ENCODE assay signal across 16 cellular contexts in genomic region chr20:31673435-31673834, GRCh38. TPM values are rescaled to one million over a fixed set of nuclear protein-coding genes. Genes with fewer than 3 reads are reported as not detected.
DNase-seq lines count a peak whose midpoint lies in the region; ATAC-seq and TF ChIP-seq lines count a peak whose summit lies in the region.
"Had no signal": no experiment of that assay in that cellular context is flagged by ENCODE, and none has a peak within 500 bp of the region (broad histone marks: within the 10 kb centered on the region; RNA-seq: fewer than 3 reads in every experiment).

No MANE protein-coding gene starts in this region.

- no peaks in the 10 kb centered on the region for H3K9me2 ChIP-seq in SK-N-SH

- TF ChIP-seq CTCF in left ventricle myocardium inferior (IDR thresholded peaks at IDR 0.05; ENCODE audit: borderline replicate concordance), result no peak
- no peak for TF ChIP-seq CTCF in upper lobe of right lung (IDR thresholded peaks at IDR 0.05)
- no peak for TF ChIP-seq CTCF in SK-N-SH (IDR thresholded peaks at IDR 0.05)

- H4K20me1 ChIP-seq in SK-N-SH (ENCODE audit: insufficient read depth), result no peaks in the 10 kb centered on the region; the same call in 1 of the 2 replicates

- no peaks in the 10 kb centered on the region for H3K27me3 Mint-ChIP-seq in activated T-helper 2 cell treated with anti-CD3 and anti-CD28 coated beads, Interferon-gamma antibody, Interleukin-2, Interleukin-4, amounts not matched to agents 10 μg/mL and 5 μg/mL and 100 μg/mL, durations not matched to agents 14 hours and 24 hours and 36 hours (ENCODE audit: low read depth)

- H2AFZ ChIP-seq in SK-N-SH (ENCODE audit: low read depth), result no peak overlapping the region

- H3K27ac Mint-ChIP-seq in activated T-helper 2 cell treated with anti-CD3 and anti-CD28 coated beads, Interferon-gamma antibody, Interleukin-2, Interleukin-4, amounts not matched to agents 10 μg/mL and 5 μg/mL and 100 μg/mL, durations not matched to agents 14 hours and 24 hours and 36 hours, result peak overlapping the region; percentile 93

- ATAC-seq in left cardiac atrium, result no peak
- no peak for ATAC-seq in upper lobe of right lung
- ATAC-seq: left ventricle myocardium superior, PC-3 had no signal

- TF ChIP-seq EP300 in SK-N-SH (IDR thresholded peaks at IDR 0.05; ENCODE audit: borderline replicate concordance in 1 of 2, low read depth in 1 of 2, low read length in 1 of 2), result no peak

- H3K4me3 Mint-ChIP-seq in activated T-helper 2 cell treated with anti-CD3 and anti-CD28 coated beads, Interferon-gamma antibody, Interleukin-2, Interleukin-4, amounts not matched to agents 10 μg/mL and 5 μg/mL and 100 μg/mL, durations not matched to agents 14 hours and 24 hours and 36 hours (ENCODE audit: low read depth), result no peak overlapping the region

- no peaks in the 10 kb centered on the region for H3K9me3 ChIP-seq in left ventricle myocardium inferior (replicated peaks)
- H3K9me3 ChIP-seq in muscle layer of duodenum (ENCODE audit: control insufficient read depth in 1 of 2, low read length in 2 of 2), result no peaks in the 10 kb centered on the region
- H3K9me3 ChIP-seq in upper lobe of right lung, result no peaks in the 10 kb centered on the region
- no peaks in the 10 kb centered on the region for H3K9me3 ChIP-seq in SK-N-SH
- H3K9me3 ChIP-seq: HAP-1 had no signal

- H3K27ac ChIP-seq in left ventricle myocardium inferior (replicated peaks) (peak overlapping the region; percentile 95), muscle layer of duodenum (ENCODE audit: low read length) (peak overlapping the region; percentile 62), upper lobe of right lung (peak overlapping the region; percentile 85), SK-N-SH (ENCODE audit: low read depth in 2 of 2, low read length in 1 of 2) (no peak overlapping the region)

- no peaks in the 10 kb centered on the region for H3K27me3 ChIP-seq in left ventricle myocardium inferior (ENCODE audit: low read depth)
- no peaks in the 10 kb centered on the region for H3K27me3 ChIP-seq in muscle layer of duodenum (ENCODE audit: low read depth, low read length)
- no peaks in the 10 kb centered on the region for H3K27me3 ChIP-seq in upper lobe of right lung
- no peaks in the 10 kb centered on the region for H3K27me3 ChIP-seq in SK-N-SH (ENCODE audit: insufficient read depth)

- no peak for TF ChIP-seq RAD21 in SK-N-SH (IDR thresholded peaks at IDR 0.05; ENCODE audit: low read length)

- no peaks in the 10 kb centered on the region for H3K9me3 Mint-ChIP-seq in activated T-helper 2 cell treated with anti-CD3 and anti-CD28 coated beads, Interferon-gamma antibody, Interleukin-2, Interleukin-4, amounts not matched to agents 10 μg/mL and 5 μg/mL and 100 μg/mL, durations not matched to agents 14 hours and 24 hours and 36 hours

- POLR2A ChIA-PET in SK-N-SH (lab: Yijun Ruan, JAX), result interaction anchor here (1.2 kb wide), 1 partner anchor 15 kb away, joined by 7 read pairs; no protein-coding TSS in a partner anchor

- no peak overlapping the region for H3K9ac ChIP-seq in SK-N-SH

- H3F3A ChIP-seq in SK-N-SH (replicated peaks; ENCODE audit: insufficient read depth), result peaks cover 7% of the 10 kb centered on the region

- CTCF ChIA-PET in SK-N-SH (lab: Yijun Ruan, JAX), result interaction anchor here (0.8 to 4.5 kb wide), 3 partner anchors 11 to 143 kb away, joined by 3 to 19 read pairs (median 7); no protein-coding TSS in a partner anchor

- H3K4me1 ChIP-seq in left ventricle myocardium inferior (peaks cover 100% of the 10 kb centered on the region), muscle layer of duodenum (ENCODE audit: control insufficient read depth in 1 of 2, insufficient read depth in 2 of 2, low read length in 2 of 2) (peaks cover 32 to 42% of the 10 kb centered on the region in 2 donors), upper lobe of right lung (peaks cover 100% of the 10 kb centered on the region), SK-N-SH (ENCODE audit: control insufficient read depth in 1 of 2, insufficient read depth in 2 of 2, low read depth in 1 of 2, low read length in 1 of 2) (peaks cover 40 to 46% of the 10 kb centered on the region in 2 experiments; a peak in 3 of 4 replicates)

- H3K4me1 Mint-ChIP-seq in activated T-helper 2 cell treated with anti-CD3 and anti-CD28 coated beads, Interferon-gamma antibody, Interleukin-2, Interleukin-4, amounts not matched to agents 10 μg/mL and 5 μg/mL and 100 μg/mL, durations not matched to agents 14 hours and 24 hours and 36 hours (ENCODE audit: low read depth), result peaks cover 72% of the 10 kb centered on the region

- H3K36me3 ChIP-seq in left ventricle myocardium inferior (peaks cover 7% of the 10 kb centered on the region), muscle layer of duodenum (ENCODE audit: control insufficient read depth in 1 of 2, insufficient read depth in 2 of 2, low read length in 2 of 2) (no peaks in the 10 kb centered on the region), upper lobe of right lung (no peaks in the 10 kb centered on the region), SK-N-SH (replicated peaks in 1 of 2; ENCODE audit: control insufficient read depth in 1 of 2, insufficient read depth in 2 of 2, low read length in 1 of 2) (peaks cover 7 to 49% of the 10 kb centered on the region in 2 experiments)

- H3K4me2 ChIP-seq in SK-N-SH, result no peak overlapping the region

- H3K36me3 Mint-ChIP-seq in activated T-helper 2 cell treated with anti-CD3 and anti-CD28 coated beads, Interferon-gamma antibody, Interleukin-2, Interleukin-4, amounts not matched to agents 10 μg/mL and 5 μg/mL and 100 μg/mL, durations not matched to agents 14 hours and 24 hours and 36 hours (ENCODE audit: low read depth), result peaks cover 89% of the 10 kb centered on the region

- intact Hi-C loops in left ventricle myocardium inferior (cut with micrococcal nuclease), result loop anchor here (5.0 kb wide), 1 partner anchor 49 kb away; the partner anchor contains the start of gene BCL2L1
- intact Hi-C loops in left cardiac atrium (cut with DNase I), result loop anchor here in 1 of 2 donors (5.0 kb wide), 1 partner anchor 39 kb away; no protein-coding TSS in a partner anchor
- intact Hi-C loops in activated T-helper 2 cell treated with anti-CD3 and anti-CD28 coated beads, Interferon-gamma antibody, Interleukin-2, Interleukin-4, amounts not matched to agents 10 μg/mL and 5 μg/mL and 100 μg/mL, durations not matched to agents 14 hours and 24 hours and 36 hours (cut with micrococcal nuclease), result no loop called here
- intact Hi-C loops in upper lobe of right lung (cut with DNase I), result no loop called here

- H3K4me3 ChIP-seq in left ventricle myocardium inferior, result no peak overlapping the region
- H3K4me3 ChIP-seq in muscle layer of duodenum (ENCODE audit: low read depth in 1 of 2, low read length in 2 of 2), result no peak overlapping the region
- no peak overlapping the region for H3K4me3 ChIP-seq in upper lobe of right lung
- H3K4me3 ChIP-seq in SK-N-SH (ENCODE audit: low read depth in 2 of 2, low read length in 1 of 2), result no peak overlapping the region
- H3K4me3 ChIP-seq: HAP-1 had no signal

- H3K79me2 ChIP-seq in SK-N-SH (ENCODE audit: insufficient read depth), result peaks cover 98% of the 10 kb centered on the region

- DNase-seq in left ventricle myocardium inferior (no peak), left cardiac atrium (no peak), upper lobe of right lung (no peak), SK-N-SH (no peak), ecto neural progenitor cell (ENCODE audit: low spot score) (no peak), globus pallidus (ENCODE audit: low spot score) (no peak)
- DNase-seq in activated T-helper 2 cell treated with anti-CD3 and anti-CD28 coated beads, Interferon-gamma antibody, Interleukin-2, Interleukin-4, amounts not matched to agents 10 μg/mL and 5 μg/mL and 100 μg/mL, durations not matched to agents 14 hours and 24 hours and 36 hours (ENCODE audit: low spot score), result no peak
- DNase-seq: left ventricle myocardium superior; stimulated activated CD4-positive, alpha-beta T cell treated with anti-CD3 and anti-CD28 coated beads, Interleukin-15, amount 100 ng/mL, for 24 hours; T1000 had no signal

TF ChIP-seq in SK-N-SH, 30 proteins besides CTCF, POLR2A, EP300 and RAD21:
- no peak for TF ChIP-seq JUND (IDR thresholded peaks at IDR 0.05)
- no peak for TF ChIP-seq MEF2A (IDR thresholded peaks at IDR 0.05; ENCODE audit: borderline replicate concordance, low read depth)
- TF ChIP-seq FOXJ3 (CRISPR knock-in tag; IDR thresholded peaks at IDR 0.05), result no peak
- TF ChIP-seq NRF1 (IDR thresholded peaks at IDR 0.05; ENCODE audit: low read depth, low read length), result no peak
- no peak for TF ChIP-seq POLR2AphosphoS5 (IDR thresholded peaks at IDR 0.05; ENCODE audit: low read depth, low read length)
- TF ChIP-seq MAX (IDR thresholded peaks at IDR 0.05; ENCODE audit: low read depth), result no peak

RNA-seq across cellular contexts. Expression of gene COX4I2, which starts 35.7 kb away (rescaled TPM):
- 7.6 TPM for total RNA-seq in left ventricle myocardium inferior
- 10 to 100 TPM; 11.4 to 12.6 TPM for total RNA-seq in left cardiac atrium
- total RNA-seq in activated T-helper 2 cell treated with anti-CD3 and anti-CD28 coated beads, Interferon-gamma antibody, Interleukin-2, Interleukin-4, amounts not matched to agents 10 μg/mL and 5 μg/mL and 100 μg/mL, durations not matched to agents 14 hours and 24 hours and 36 hours, result not detected in 2 replicates
- total RNA-seq in upper lobe of right lung, result 19.1 TPM
- polyA plus RNA-seq in SK-N-SH (2012; rRNA removed), result 0.21 TPM in 1 of 2 replicates, not detected in the other
- polyA plus RNA-seq in SK-N-SH (2012; cell fraction: cytosol; rRNA removed), result 0.39 TPM in 1 of 2 replicates, not detected in the other
- not detected in 2 replicates for polyA plus RNA-seq in SK-N-SH (2012; cell fraction: nucleus; rRNA removed)
- total RNA-seq: activated CD8-positive, alpha-beta memory T cell treated with anti-CD3 and anti-CD28 coated beads for 36 hours; Daoy; osteoblast; PC-3 had no signal

RNA-seq across cellular contexts. Expression of gene BCL2L1, which starts 49.2 kb away (rescaled TPM):
- total RNA-seq in left ventricle myocardium inferior (53.2 TPM), left cardiac atrium (10 to 100 TPM; 45.1 to 79.8 TPM), upper lobe of right lung (174 TPM)
- total RNA-seq in activated T-helper 2 cell treated with anti-CD3 and anti-CD28 coated beads, Interferon-gamma antibody, Interleukin-2, Interleukin-4, amounts not matched to agents 10 μg/mL and 5 μg/mL and 100 μg/mL, durations not matched to agents 14 hours and 24 hours and 36 hours, result 313 and 326 TPM in 2 replicates
- polyA plus RNA-seq in SK-N-SH (2012; rRNA removed), result 99.9 and 103 TPM in 2 replicates
- 72.3 and 83.8 TPM in 2 replicates for polyA plus RNA-seq in SK-N-SH (2012; cell fraction: cytosol; rRNA removed)
- 61.3 and 62.2 TPM in 2 replicates for polyA plus RNA-seq in SK-N-SH (2012; cell fraction: nucleus; rRNA removed)

Comparison
In these comparisons a context has a peak if more than half of its experiments do, and no peak if none do; other contexts are left out.
1. H3K27ac ChIP-seq: peak in left ventricle myocardium inferior (single experiment), muscle layer of duodenum (single experiment) and upper lobe of right lung (single experiment); none in SK-N-SH (0 of 2).